ENCODE assay signal across 11 cellular contexts in the genomic region with DNA sequence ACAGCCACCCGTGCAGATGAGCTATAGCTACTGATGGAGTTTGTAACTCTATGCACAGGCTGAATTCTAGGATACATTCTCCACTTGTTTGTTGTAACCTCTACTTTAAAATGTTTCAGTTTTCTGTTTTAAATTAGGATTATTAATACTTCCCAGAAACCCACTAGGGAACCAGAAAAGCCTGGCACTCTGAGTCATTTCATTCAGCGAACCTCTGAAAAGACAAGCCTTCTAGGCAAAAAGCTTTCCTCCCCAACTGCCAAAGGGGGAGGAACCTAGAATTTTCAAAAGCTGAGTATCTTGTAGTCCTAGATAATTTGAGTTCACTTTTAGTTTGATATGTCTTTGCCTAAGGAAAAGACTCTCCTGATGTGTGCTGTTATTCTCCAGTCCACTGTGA. TPM values are rescaled to one million over a fixed set of nuclear protein-coding genes. Genes with fewer than 3 reads are reported as not detected.
A peak's percentile ranks its signal among the peaks of the same experiment; 100 is the strongest.
DNase-seq lines count a peak whose midpoint lies in the region; FAIRE-seq and TF ChIP-seq lines count a peak whose summit lies in the region.
"Had no signal": no experiment of that assay in that cellular context is flagged by ENCODE, and none has a peak within 500 bp of the region (broad histone marks: within the 10 kb centered on the region; RNA-seq: fewer than 3 reads in every experiment).

No MANE protein-coding gene starts in this region.

- H3K4me3 ChIP-seq in mammary epithelial cell (replicated peaks in 1 of 3; ENCODE audit: insufficient read depth in 1 of 3, low read depth in 2 of 3, low read length in 3 of 3) (no peak overlapping the region), breast epithelium (no peak overlapping the region), astrocyte of the cerebellum (ENCODE audit: low read depth, low read length) (no peak overlapping the region), keratinocyte (ENCODE audit: control insufficient read depth in 2 of 3, extremely low read depth in 1 of 3, insufficient read depth in 2 of 3, low read depth in 1 of 3, low read length in 3 of 3) (no peak overlapping the region), transverse colon (no peak overlapping the region), neural progenitor cell (no peak overlapping the region)
- H3K4me3 ChIP-seq: body of pancreas had no signal

- DNase-seq in mammary epithelial cell = peak; percentile 26
- no peak for DNase-seq in breast epithelium (ENCODE audit: low spot score in 2 of 2)
- peak; percentile 23 for DNase-seq in astrocyte of the cerebellum (ENCODE audit: low read depth)
- no peak for DNase-seq in keratinocyte (ENCODE audit: low read depth, low spot score)
- no peak for DNase-seq in transverse colon
- DNase-seq in neural progenitor cell (ENCODE audit: low spot score) = no peak
- no peak for DNase-seq in SW 1271 (lab: John Stamatoyannopoulos, UW)
- DNase-seq in C1 segment of cervical spinal cord (lab: John Stamatoyannopoulos, UW) = no peak
- DNase-seq: stimulated activated CD4-positive, alpha-beta T cell treated with anti-CD3 and anti-CD28 coated beads, Interleukin-4, amount 100 ng/mL, for 1 hour had no signal

- peaks cover 2% of the 10 kb centered on the region for H3K79me2 ChIP-seq in mammary epithelial cell (ENCODE audit: insufficient read depth, low read length)
- no peaks in the 10 kb centered on the region for H3K79me2 ChIP-seq in keratinocyte (ENCODE audit: control insufficient read depth, insufficient read depth, low read length)
- H3K79me2 ChIP-seq in neural progenitor cell (ENCODE audit: low read depth) = no peaks in the 10 kb centered on the region

- no peak for TF ChIP-seq EP300 in transverse colon (IDR thresholded peaks at IDR 0.05; ENCODE audit: low read depth)

- TF ChIP-seq CTCF in mammary epithelial cell (conservative IDR thresholded peaks at IDR 0.05 in 1 of 2, IDR thresholded peaks at IDR 0.05 in 1 of 2; ENCODE audit: extremely low read depth in 1 of 2, insufficient read depth in 1 of 2, low read depth in 1 of 2, low read length in 2 of 2) = no peak
- TF ChIP-seq CTCF in breast epithelium (IDR thresholded peaks at IDR 0.05) = no peak
- no peak for TF ChIP-seq CTCF in astrocyte of the cerebellum (IDR thresholded peaks at IDR 0.05; ENCODE audit: low read depth, low read length, missing control alignments)
- TF ChIP-seq CTCF in keratinocyte (optimal IDR thresholded peaks at IDR 0.05 in 1 of 3, IDR thresholded peaks at IDR 0.05 in 1 of 3, conservative IDR thresholded peaks at IDR 0.05 in 1 of 3; ENCODE audit: extremely low read depth in 1 of 3, insufficient read depth in 2 of 3, low read length in 3 of 3) = no peak
- TF ChIP-seq CTCF in transverse colon (IDR thresholded peaks at IDR 0.05) = no peak
- no peak for TF ChIP-seq CTCF in neural progenitor cell (IDR thresholded peaks at IDR 0.05)

- FAIRE-seq in keratinocyte (lab: Jason Lieb, UNC) = no peak
- FAIRE-seq: G401.6 had no signal

- in situ Hi-C loops in mammary epithelial cell (cut with MboI; ENCODE audit: low sequenced_read_pairs in 2 of 2) (no loop called here), astrocyte of the cerebellum (cut with HindIII; ENCODE audit: low sequenced_read_pairs) (no loop called here), transverse colon (cut with MboI; ENCODE audit: low pct_ligation_motif_present in 1 of 4, low pct_unique_long_range_greater_than_20kb in 1 of 4, low sequenced_read_pairs in 3 of 4) (no loop called here)

- H2AFZ ChIP-seq in mammary epithelial cell (ENCODE audit: low read depth, low read length) (no peak overlapping the region), keratinocyte (ENCODE audit: control insufficient read depth, low read length) (no peak overlapping the region), neural progenitor cell (replicated peaks) (no peak overlapping the region)

- H4K20me1 ChIP-seq in mammary epithelial cell (ENCODE audit: insufficient read depth, low read length) = no peaks in the 10 kb centered on the region
- H4K20me1 ChIP-seq in keratinocyte (ENCODE audit: control insufficient read depth, extremely low read depth, insufficient read depth, low read length) = peaks cover 2% of the 10 kb centered on the region
- no peaks in the 10 kb centered on the region for H4K20me1 ChIP-seq in neural progenitor cell (ENCODE audit: low read depth)

- dilution Hi-C loops in mammary epithelial cell (cut with HindIII; ENCODE audit: low sequenced_read_pairs) = no loop called here
- dilution Hi-C loops in keratinocyte (cut with MboI; ENCODE audit: extremely low pct_ligation_motif_present, low sequenced_read_pairs) = no loop called here

- no peak overlapping the region for H3K4me3 Mint-ChIP-seq in neural progenitor cell

- peaks cover 10% of the 10 kb centered on the region for H3F3A ChIP-seq in neural progenitor cell (ENCODE audit: low read depth)

- intact Hi-C loops in mammary epithelial cell (cut with micrococcal nuclease) (no loop called here), breast epithelium (cut with DNase I; ENCODE audit: low total_unique reads) (no loop called here), transverse colon (cut with DNase I; ENCODE audit: low total_unique reads) (no loop called here)

- H3K27me3 ChIP-seq in mammary epithelial cell (ENCODE audit: insufficient read depth, low read length) (no peaks in the 10 kb centered on the region), breast epithelium (no peaks in the 10 kb centered on the region), keratinocyte (ENCODE audit: control insufficient read depth, extremely low read depth, insufficient read depth, low read length) (no peaks in the 10 kb centered on the region), transverse colon (no peaks in the 10 kb centered on the region), neural progenitor cell (no peaks in the 10 kb centered on the region)
- H3K27me3 ChIP-seq: body of pancreas had no signal

- no peaks in the 10 kb centered on the region for H3K9me1 ChIP-seq in keratinocyte (ENCODE audit: control insufficient read depth, extremely low read depth, insufficient read depth, low read length)

- peaks cover 11% of the 10 kb centered on the region for H3K4me1 Mint-ChIP-seq in neural progenitor cell

- H3K9me3 ChIP-seq in mammary epithelial cell (replicated peaks; ENCODE audit: insufficient read depth, low read length) (no peaks in the 10 kb centered on the region), breast epithelium (no peaks in the 10 kb centered on the region), keratinocyte (ENCODE audit: control insufficient read depth, low read depth, low read length) (no peaks in the 10 kb centered on the region), transverse colon (no peaks in the 10 kb centered on the region), neural progenitor cell (ENCODE audit: low read depth) (no peaks in the 10 kb centered on the region)
- H3K9me3 ChIP-seq: body of pancreas had no signal

- no TSS peak for BruUV-seq in mammary epithelial cell (replicated peaks; lab: Mats Ljungman, UMichigan)

- H3K9ac ChIP-seq in mammary epithelial cell (ENCODE audit: insufficient read depth, low read length) (no peak overlapping the region), keratinocyte (ENCODE audit: control insufficient read depth, extremely low read depth, insufficient read depth, low read length) (no peak overlapping the region), neural progenitor cell (no peak overlapping the region)

- H3K27me3 Mint-ChIP-seq in neural progenitor cell (ENCODE audit: insufficient read depth, low read depth) = no peaks in the 10 kb centered on the region

- CTCF ChIA-PET in mammary epithelial cell (lab: Charles Lee; ENCODE audit: low non-redundant PET) = no interaction called here

- no peak overlapping the region for H3K4me2 ChIP-seq in mammary epithelial cell (ENCODE audit: insufficient read depth, low read depth, low read length)
- H3K4me2 ChIP-seq in keratinocyte (ENCODE audit: control insufficient read depth, extremely low read depth, insufficient read depth, low read depth, low read length) = no peak overlapping the region
- no peak overlapping the region for H3K4me2 ChIP-seq in neural progenitor cell

- peaks cover 17% of the 10 kb centered on the region for H3K9me3 Mint-ChIP-seq in neural progenitor cell

- H3K27ac Mint-ChIP-seq in neural progenitor cell = no peak overlapping the region

- peaks cover 44% of the 10 kb centered on the region for H3K36me3 Mint-ChIP-seq in neural progenitor cell

- WGBS in mammary epithelial cell (ENCODE audit: low coverage, missing lambda C conversion rate) = 62% methylated on average over 2 of the region's 2 CpGs
- WGBS in transverse colon (ENCODE audit: low coverage in 1 of 2), 2 donors = 68 to 74% methylated on average over 2 of the region's 2 CpGs

- H3K36me3 ChIP-seq in mammary epithelial cell (ENCODE audit: insufficient read depth, low read length) (peaks cover 10% of the 10 kb centered on the region), breast epithelium (peaks cover 9% of the 10 kb centered on the region), keratinocyte (ENCODE audit: control insufficient read depth in 2 of 2, extremely low read depth in 1 of 2, insufficient read depth in 2 of 2, low read length in 2 of 2) (peaks cover 5 to 11% of the 10 kb centered on the region in 2 experiments), transverse colon (peaks cover 0 to 20% (median 8%) of the 10 kb centered on the region in 4 donors), neural progenitor cell (peaks cover 19% of the 10 kb centered on the region)

- TF ChIP-seq POLR2A in breast epithelium (IDR thresholded peaks at IDR 0.05) (no peak), transverse colon (IDR thresholded peaks at IDR 0.05) (no peak)

- H3K4me1 ChIP-seq in mammary epithelial cell (ENCODE audit: insufficient read depth, low read length) (peaks cover 5% of the 10 kb centered on the region), breast epithelium (peaks cover 0 to 5% of the 10 kb centered on the region in 2 donors), keratinocyte (ENCODE audit: control insufficient read depth, extremely low read depth, insufficient read depth, low read length) (peaks cover 17% of the 10 kb centered on the region), transverse colon (peaks cover 0 to 17% (median 5%) of the 10 kb centered on the region in 4 donors), neural progenitor cell (peaks cover 5% of the 10 kb centered on the region)
- H3K4me1 ChIP-seq: body of pancreas had no signal

- no peak overlapping the region for H3K27ac ChIP-seq in mammary epithelial cell (ENCODE audit: insufficient read depth, low read depth, low read length)
- peak overlapping the region in 1 of 2 donors; percentile 26 for H3K27ac ChIP-seq in breast epithelium
- H3K27ac ChIP-seq in keratinocyte (ENCODE audit: control insufficient read depth, insufficient read depth, low read length) = peak overlapping the region; percentile 43
- H3K27ac ChIP-seq in transverse colon = peak overlapping the region; percentile 15 to 49 (median 41)
- H3K27ac ChIP-seq in neural progenitor cell = no peak overlapping the region
- H3K27ac ChIP-seq: body of pancreas had no signal

RNA-seq across cellular contexts. Expression of gene GOSR1, which starts 43.2 kb away (rescaled TPM):
- total RNA-seq in mammary epithelial cell (10 to 100 TPM; 27.8 to 54.6 TPM), breast epithelium (10 to 100 TPM; 32.1 to 70.8 (median 45.8) TPM), transverse colon (10 to 100 TPM; 27.3 to 56.1 (median 42.1) TPM), neural progenitor cell (ENCODE audit: low replicate concordance) (38.6 and 38.9 TPM in 2 replicates)
- polyA plus RNA-seq in mammary epithelial cell (24.8 TPM), keratinocyte (17.3 to 32.6 TPM (median 24.5 TPM) in 3 replicates)
- polyA minus RNA-seq in mammary epithelial cell (16.6 TPM), keratinocyte (10.5 to 52.7 TPM (median 16.9 TPM) in 3 replicates)
- polyA plus RNA-seq in keratinocyte (2011; ENCODE audit: low read depth) = 47.2 TPM
- 16.2 and 26.6 TPM in 2 replicates for polyA plus RNA-seq in keratinocyte (2011; cell fraction: cytosol; rRNA removed)
- polyA plus RNA-seq in keratinocyte (2011; cell fraction: nucleus; rRNA removed) = 21.7 and 31.3 TPM in 2 replicates
- polyA plus RNA-seq in keratinocyte (2012; ENCODE audit: low replicate concordance) = 25.4 and 32.3 TPM in 2 replicates
- polyA minus RNA-seq in keratinocyte (2011; cell fraction: cytosol; rRNA and poly(A)+ RNA removed) = 10.9 TPM
- 10.7 and 27.8 TPM in 2 replicates for polyA minus RNA-seq in keratinocyte (2011; cell fraction: nucleus; rRNA and poly(A)+ RNA removed)

Comparison
In these comparisons a context has a peak if more than half of its experiments do, and no peak if none do; other contexts are left out.
1. DNase-seq: peak in mammary epithelial cell (single experiment) and astrocyte of the cerebellum (single experiment); none in breast epithelium (0 of 2), keratinocyte (single experiment), transverse colon (single experiment), neural progenitor cell (single experiment), SW 1271 (0 of 2) and C1 segment of cervical spinal cord (0 of 14).
2. H3K27ac ChIP-seq: peak in keratinocyte (single experiment) and transverse colon (4 of 4); none in mammary epithelial cell (single experiment) and neural progenitor cell (single experiment).